ENCODE assay signal across 20 cellular contexts in genomic region chr17:36034127-36034526, GRCh38. TPM values are rescaled to one million over a fixed set of nuclear protein-coding genes. Genes with fewer than 3 reads are reported as not detected.
DNase-seq lines count a peak whose midpoint lies in the region; ATAC-seq, FAIRE-seq and TF ChIP-seq lines count a peak whose summit lies in the region.
"Had no signal": no experiment of that assay in that cellular context is flagged by ENCODE, and none has a peak within 500 bp of the region (broad histone marks: within the 10 kb centered on the region; RNA-seq: fewer than 3 reads in every experiment).

No MANE protein-coding gene starts in this region.

- TF ChIP-seq EP300 in GM12878 (IDR thresholded peaks at IDR 0.05; ENCODE audit: borderline replicate concordance in 1 of 2, control insufficient read depth in 1 of 2, low read depth in 2 of 2, low read length in 2 of 2), result peak; percentile 87 to 96

- no peaks in the 10 kb centered on the region for H4K20me1 ChIP-seq in GM12878 (ENCODE audit: control insufficient read depth, insufficient read depth)

- in situ Hi-C loops in GM12878 (cut with MboI), result no loop called here

- SMC1A ChIA-PET in GM12878 (lab: Charles Lee; ENCODE audit: uncharacterized antibody, unreplicated experiment), result interaction anchor here (1.1 to 2.3 kb wide), 6 partner anchors 23 to 115 kb away, joined by 3 to 18 read pairs (median 7); partner anchors contain the start of gene CCL3

- H3K27me3 Mint-ChIP-seq in CD14-positive monocyte (ENCODE audit: low read depth in 3 of 3), result peaks cover 0 to 2% (median 2%) of the 10 kb centered on the region in 3 donors

- no peak for TF ChIP-seq RAD21 in GM12878 (IDR thresholded peaks at IDR 0.05; ENCODE audit: insufficient read depth, low read depth, low read length)

- H3K27me3 ChIP-seq in GM12878 (replicated peaks in 1 of 2; ENCODE audit: control insufficient read depth in 2 of 2, insufficient read depth in 2 of 2, low read length in 1 of 2), result no peaks in the 10 kb centered on the region
- H3K27me3 ChIP-seq: colonic mucosa had no signal

- no peaks in the 10 kb centered on the region for H3K79me2 ChIP-seq in GM12878 (ENCODE audit: control insufficient read depth, insufficient read depth, low read length)

- H3K36me3 ChIP-seq in GM12878 (ENCODE audit: control insufficient read depth in 2 of 2, insufficient read depth in 2 of 2, low read length in 1 of 2), result no peaks in the 10 kb centered on the region
- H3K36me3 ChIP-seq: colonic mucosa, left ventricle myocardium inferior had no signal

- H3K4me2 ChIP-seq in GM12878 (ENCODE audit: control insufficient read depth, insufficient read depth), result no peak overlapping the region

- TF ChIP-seq POLR2A in GM12878 (IDR thresholded peaks at IDR 0.05; ENCODE audit: low read depth, low read length), result no peak

- peaks cover 5% of the 10 kb centered on the region; the same call in 1 of the 2 replicates for H3K4me1 ChIP-seq in GM12878 (ENCODE audit: control insufficient read depth, insufficient read depth, low read length)
- H3K4me1 ChIP-seq: colonic mucosa, left ventricle myocardium inferior had no signal

- H3K9me3 ChIP-seq in GM12878 (replicated peaks; ENCODE audit: control insufficient read depth, insufficient read depth, low read length), result no peaks in the 10 kb centered on the region; the same call in 2 of the 3 replicates
- H3K9me3 ChIP-seq: colonic mucosa, left ventricle myocardium inferior had no signal

- no peak overlapping the region for H3K4me3 ChIP-seq in GM12878
- H3K4me3 ChIP-seq: colonic mucosa, left ventricle myocardium inferior had no signal

- RAD21 ChIA-PET in GM12878 (lab: Charles Lee; ENCODE audit: unreplicated experiment), result interaction anchor here (1.2 to 1.5 kb wide), 3 partner anchors 36 to 65 kb away, joined by 3 to 6 read pairs (median 3); no protein-coding TSS in a partner anchor

- H3K4me3 Mint-ChIP-seq in CD14-positive monocyte, result peak overlapping the region in 1 of 2 donors; percentile 49
- H3K4me3 Mint-ChIP-seq: activated naive CD4-positive, alpha-beta T cell treated with anti-CD3 and anti-CD28 coated beads, Interleukin-2, amount 10 ng/mL, durations not matched to agents 7 days and 5 days; H9; stimulated activated effector memory CD8-positive, alpha-beta T cell treated with anti-CD3 and anti-CD28 coated beads, Interleukin-12 subunit alpha, Interleukin-12 subunit beta, amount 100 ng/mL, for 72 hours; T-helper 17 cell; type B pancreatic cell had no signal

- POLR2A ChIA-PET in GM12878 (lab: Charles Lee), result interaction anchor here (1.1 to 1.7 kb wide), 2 partner anchors 11 to 38 kb away, joined by 3 to 4 read pairs; no protein-coding TSS in a partner anchor

- peak; percentile 94 for ATAC-seq in GM12878
- ATAC-seq: stimulated activated effector memory CD8-positive, alpha-beta T cell treated with anti-CD3 and anti-CD28 coated beads, Interleukin-12 subunit alpha, Interleukin-12 subunit beta, amount 100 ng/mL, for 72 hours; T-helper 17 cell had no signal

- WGBS in GM12878 (ENCODE audit: insufficient coverage, insufficient replicate concordance, low lambda C conversion rate, missing lambda C conversion rate), result 0% methylated on average over 3 of the region's 3 CpGs

- TF ChIP-seq CTCF in CD14-positive monocyte (IDR thresholded peaks at IDR 0.05) (no peak), GM12878 (IDR thresholded peaks at IDR 0.05 in 2 of 3, conservative IDR thresholded peaks at IDR 0.05 in 1 of 3; ENCODE audit: control insufficient read depth in 2 of 3, extremely low read depth in 1 of 3, insufficient read depth in 1 of 3, low read depth in 3 of 3, low read length in 3 of 3) (no peak)

- H3K4me1 Mint-ChIP-seq in CD14-positive monocyte, result peaks cover 48% of the 10 kb centered on the region
- H3K4me1 Mint-ChIP-seq: activated naive CD4-positive, alpha-beta T cell treated with anti-CD3 and anti-CD28 coated beads, Interleukin-2, amount 10 ng/mL, durations not matched to agents 7 days and 5 days; stimulated activated effector memory CD8-positive, alpha-beta T cell treated with anti-CD3 and anti-CD28 coated beads, Interleukin-12 subunit alpha, Interleukin-12 subunit beta, amount 100 ng/mL, for 72 hours had no signal

- BruUV-seq in GM12878 (replicated peaks; lab: Mats Ljungman, UMichigan), result no TSS peak

- H3K36me3 Mint-ChIP-seq in CD14-positive monocyte, result no peaks in the 10 kb centered on the region
- H3K36me3 Mint-ChIP-seq: activated naive CD4-positive, alpha-beta T cell treated with anti-CD3 and anti-CD28 coated beads, Interleukin-2, amount 10 ng/mL, durations not matched to agents 7 days and 5 days; type B pancreatic cell had no signal

- FAIRE-seq in GM12878 (lab: Jason Lieb, UNC) (no peak), HTR-8/SVneo (lab: Jason Lieb, UNC) (no peak)
- FAIRE-seq: frontal cortex, small intestine had no signal

- peak overlapping the region in 6 of 7 donors; percentile 7 to 47 (median 17) for H3K27ac Mint-ChIP-seq in CD14-positive monocyte
- H3K27ac Mint-ChIP-seq: activated naive CD4-positive, alpha-beta T cell treated with anti-CD3 and anti-CD28 coated beads, Interleukin-2, amount 10 ng/mL, durations not matched to agents 7 days and 5 days; H9; stimulated activated effector memory CD8-positive, alpha-beta T cell treated with anti-CD3 and anti-CD28 coated beads, Interleukin-12 subunit alpha, Interleukin-12 subunit beta, amount 100 ng/mL, for 72 hours; T-helper 17 cell; type B pancreatic cell had no signal

- intact Hi-C loops in CD14-positive monocyte (cut with micrococcal nuclease), result loop anchor here in 1 of 2 donors (5.0 kb wide), 1 partner anchor 98 kb away; no protein-coding TSS in a partner anchor
- intact Hi-C loops in GM12878 (cut with micrococcal nuclease; ENCODE audit: unreplicated experiment), result no loop called here

- H2AFZ ChIP-seq in GM12878 (ENCODE audit: control insufficient read depth, low read depth, low read length), result no peak overlapping the region

- peaks cover 0 to 3% (median 0%) of the 10 kb centered on the region in 7 donors for H3K9me3 Mint-ChIP-seq in CD14-positive monocyte
- H3K9me3 Mint-ChIP-seq: activated naive CD4-positive, alpha-beta T cell treated with anti-CD3 and anti-CD28 coated beads, Interleukin-2, amount 10 ng/mL, durations not matched to agents 7 days and 5 days; H9; stimulated activated effector memory CD8-positive, alpha-beta T cell treated with anti-CD3 and anti-CD28 coated beads, Interleukin-12 subunit alpha, Interleukin-12 subunit beta, amount 100 ng/mL, for 72 hours; type B pancreatic cell had no signal

- H3K9ac ChIP-seq in GM12878 (ENCODE audit: control insufficient read depth, insufficient read depth, low read length), result no peak overlapping the region

- DNase-seq in CD14-positive monocyte (ENCODE audit: low spot score) (no peak), NAMALWA (ENCODE audit: low spot score) (peak; percentile 15), GM12878 (ENCODE audit: low read depth, low spot score) (peak; percentile 62), HTR-8/SVneo (ENCODE audit: insufficient read length, low spot score) (no peak), A172 (ENCODE audit: low spot score) (no peak), substantia nigra (lab: John Stamatoyannopoulos, UW) (no peak)
- DNase-seq: activated CD4-positive, alpha-beta T cell treated with anti-CD3 and anti-CD28 coated beads for 4 hours; activated CD8-positive, alpha-beta memory T cell treated with anti-CD3 and anti-CD28 coated beads, Interleukin-2, amount 50 U/mL, for 48 hours; activated naive CD4-positive, alpha-beta T cell treated with anti-CD3 and anti-CD28 coated beads, Interleukin-2, amount 10 ng/mL, durations not matched to agents 7 days and 5 days; colonic mucosa; EL; H9; left ventricle myocardium inferior; NCI-H1417; posterior cingulate gyrus; small intestine; T-helper 17 cell had no signal

- CTCF ChIA-PET in GM12878 (lab: Yijun Ruan, JAX), result interaction anchor here (0.6 to 3.1 kb wide), 7 partner anchors 38 to 115 kb away, joined by 3 to 13 read pairs (median 7); no protein-coding TSS in a partner anchor

- no peak overlapping the region for H3K27ac ChIP-seq in GM12878 (ENCODE audit: control insufficient read depth, insufficient read depth)
- H3K27ac ChIP-seq in substantia nigra (ENCODE audit: low read depth, low read length, poor library complexity, severe bottlenecking), result no peak overlapping the region
- H3K27ac ChIP-seq: colonic mucosa, left ventricle myocardium inferior had no signal

RNA-seq across cellular contexts. Expression of gene CCL23, which starts 16.4 kb away (rescaled TPM):
- under 1 TPM in 1 of 2 donors, not detected in 1; 0.89 TPM for polyA plus RNA-seq in CD14-positive monocyte
- total RNA-seq in GM12878 (2013; cell fraction: nucleolus; rRNA removed), result not detected in 2 replicates
- total RNA-seq in GM12878 (2014; rRNA removed), result 0.22 and 0.40 TPM in 2 replicates
- not detected in 2 replicates for total RNA-seq in GM12878 (2014; rRNA removed; fragmentation: Illumina TruSeq; extraction: Trizol)
- total RNA-seq in GM12878 (2021), result not detected in 2 replicates
- polyA plus RNA-seq in GM12878 (2011; ENCODE audit: low read depth), result not detected
- polyA plus RNA-seq in GM12878 (2011; rRNA removed), result 0.62 and 1.0 TPM in 2 replicates
- polyA plus RNA-seq in GM12878 (2011; cell fraction: cytosol; rRNA removed), result 1.0 and 2.2 TPM in 2 replicates
- 0.58 TPM in 1 of 2 replicates, not detected in the other for polyA plus RNA-seq in GM12878 (2011; cell fraction: nucleus; rRNA removed)
- not detected in 2 replicates for polyA plus RNA-seq in GM12878 (2012)
- 0.15 TPM in 1 of 2 replicates, not detected in the other for polyA plus RNA-seq in GM12878 (2014; fragmentation: Illumina TruSeq; extraction: Trizol)
- polyA plus RNA-seq in GM12878 (2014; fragmentation: Nextera tagmentation; extraction: Ambion mirVana), result under 1 TPM in 1 of 2 experiments, not detected in 1; 0.42 TPM
- 0.18 TPM in 1 of 2 replicates, not detected in the other for polyA plus RNA-seq in GM12878 (2014; rRNA removed)
- polyA plus RNA-seq in GM12878 (2016; fragmentation: Nextera tagmentation; extraction: Ambion mirVana), result not detected
- 0.80 TPM in 1 of 2 replicates, not detected in the other for polyA minus RNA-seq in GM12878 (2011; rRNA and poly(A)+ RNA removed)
- polyA minus RNA-seq in GM12878 (2011; cell fraction: cytosol; rRNA and poly(A)+ RNA removed), result not detected in 2 replicates
- not detected in 2 replicates for polyA minus RNA-seq in GM12878 (2011; cell fraction: nucleus; rRNA and poly(A)+ RNA removed)
- total RNA-seq in A172 (2014; rRNA removed; shearing (Covaris generic)), result not detected in 2 replicates
- total RNA-seq: frontal cortex, H9, left ventricle myocardium inferior, T-helper 17 cell had no signal

RNA-seq across cellular contexts. Expression of gene CCL18, which starts 29.9 kb away (rescaled TPM):
- polyA plus RNA-seq in CD14-positive monocyte (not detected), GM12878 (2011; rRNA removed) (0.26 TPM in 1 of 2 replicates, not detected in the other), GM12878 (2014; fragmentation: Illumina TruSeq; extraction: Trizol) (not detected in 2 replicates), GM12878 (2014; fragmentation: Nextera tagmentation; extraction: Ambion mirVana) (not detected), GM12878 (2014; rRNA removed) (not detected in 2 replicates), GM12878 (2016; fragmentation: Nextera tagmentation; extraction: Ambion mirVana) (not detected)
- total RNA-seq in GM12878 (2013; cell fraction: nucleolus; rRNA removed), result not detected in 2 replicates
- total RNA-seq in GM12878 (2014; rRNA removed) (not detected in 2 replicates), GM12878 (2014; rRNA removed; fragmentation: Illumina TruSeq; extraction: Trizol) (not detected in 2 replicates), GM12878 (2021) (not detected in 2 replicates)
- not detected for polyA plus RNA-seq in GM12878 (2011; ENCODE audit: low read depth)
- polyA plus RNA-seq in GM12878 (2011; cell fraction: cytosol; rRNA removed), result 0.27 TPM in 2 replicates
- polyA plus RNA-seq in GM12878 (2011; cell fraction: nucleus; rRNA removed), result not detected in 2 replicates
- not detected in 2 replicates for polyA plus RNA-seq in GM12878 (2012)
- 0.36 and 0.37 TPM in 2 replicates for polyA minus RNA-seq in GM12878 (2011; rRNA and poly(A)+ RNA removed)
- not detected in 2 replicates for polyA minus RNA-seq in GM12878 (2011; cell fraction: cytosol; rRNA and poly(A)+ RNA removed)
- not detected in 2 replicates for polyA minus RNA-seq in GM12878 (2011; cell fraction: nucleus; rRNA and poly(A)+ RNA removed)
- total RNA-seq in A172 (2014; rRNA removed; shearing (Covaris generic)), result not detected in 2 replicates
- total RNA-seq: frontal cortex, H9, T-helper 17 cell had no signal

RNA-seq across cellular contexts. Expression of gene CCL15, which starts 32.8 kb away (rescaled TPM):
- polyA plus RNA-seq in CD14-positive monocyte (not detected), GM12878 (2011; rRNA removed) (not detected in 2 replicates), GM12878 (2014; fragmentation: Illumina TruSeq; extraction: Trizol) (0.12 TPM in 1 of 2 replicates, not detected in the other), GM12878 (2014; fragmentation: Nextera tagmentation; extraction: Ambion mirVana) (not detected), GM12878 (2014; rRNA removed) (not detected in 2 replicates), GM12878 (2016; fragmentation: Nextera tagmentation; extraction: Ambion mirVana) (not detected)
- total RNA-seq in GM12878 (2013; cell fraction: nucleolus; rRNA removed), result not detected in 2 replicates
- total RNA-seq in GM12878 (2014; rRNA removed) (not detected in 2 replicates), GM12878 (2014; rRNA removed; fragmentation: Illumina TruSeq; extraction: Trizol) (not detected in 2 replicates), GM12878 (2021) (not detected in 2 replicates)
- polyA plus RNA-seq in GM12878 (2011; ENCODE audit: low read depth), result not detected
- polyA plus RNA-seq in GM12878 (2011; cell fraction: cytosol; rRNA removed), result not detected in 2 replicates
- not detected in 2 replicates for polyA plus RNA-seq in GM12878 (2011; cell fraction: nucleus; rRNA removed)
- not detected in 2 replicates for polyA plus RNA-seq in GM12878 (2012)
- polyA minus RNA-seq in GM12878 (2011; rRNA and poly(A)+ RNA removed), result not detected in 2 replicates
- not detected in 2 replicates for polyA minus RNA-seq in GM12878 (2011; cell fraction: cytosol; rRNA and poly(A)+ RNA removed)
- polyA minus RNA-seq in GM12878 (2011; cell fraction: nucleus; rRNA and poly(A)+ RNA removed), result not detected in 2 replicates
- not detected in 2 replicates for total RNA-seq in A172 (2014; rRNA removed; shearing (Covaris generic))
- total RNA-seq: frontal cortex, H9, left ventricle myocardium inferior, T-helper 17 cell had no signal

RNA-seq across cellular contexts. Expression of gene CCL14, which starts 47.6 kb away (rescaled TPM):
- polyA plus RNA-seq in CD14-positive monocyte, result not detected
- not detected in 2 replicates for total RNA-seq in GM12878 (2013; cell fraction: nucleolus; rRNA removed)
- total RNA-seq in GM12878 (2014; rRNA removed), result not detected in 2 replicates
- total RNA-seq in GM12878 (2014; rRNA removed; fragmentation: Illumina TruSeq; extraction: Trizol), result not detected in 2 replicates
- not detected in 2 replicates for total RNA-seq in GM12878 (2021)
- polyA plus RNA-seq in GM12878 (2011; ENCODE audit: low read depth), result not detected
- polyA plus RNA-seq in GM12878 (2011; rRNA removed), result not detected in 2 replicates
- polyA plus RNA-seq in GM12878 (2011; cell fraction: cytosol; rRNA removed), result not detected in 2 replicates
- not detected in 2 replicates for polyA plus RNA-seq in GM12878 (2011; cell fraction: nucleus; rRNA removed)
- not detected in 2 replicates for polyA plus RNA-seq in GM12878 (2012)
- not detected in 2 replicates for polyA plus RNA-seq in GM12878 (2014; fragmentation: Illumina TruSeq; extraction: Trizol)
- not detected for polyA plus RNA-seq in GM12878 (2014; fragmentation: Nextera tagmentation; extraction: Ambion mirVana)
- polyA plus RNA-seq in GM12878 (2014; rRNA removed), result not detected in 2 replicates
- polyA plus RNA-seq in GM12878 (2016; fragmentation: Nextera tagmentation; extraction: Ambion mirVana), result not detected
- polyA minus RNA-seq in GM12878 (2011; rRNA and poly(A)+ RNA removed), result not detected in 2 replicates
- polyA minus RNA-seq in GM12878 (2011; cell fraction: cytosol; rRNA and poly(A)+ RNA removed), result not detected in 2 replicates
- not detected in 2 replicates for polyA minus RNA-seq in GM12878 (2011; cell fraction: nucleus; rRNA and poly(A)+ RNA removed)
- total RNA-seq in A172 (2014; rRNA removed; shearing (Covaris generic)), result not detected in 2 replicates
- total RNA-seq: frontal cortex, H9, T-helper 17 cell had no signal

RNA-seq across cellular contexts. Expression of gene CCL16, which starts 52.8 kb away (rescaled TPM):
- polyA plus RNA-seq in CD14-positive monocyte (not detected), GM12878 (2011; rRNA removed) (not detected in 2 replicates), GM12878 (2014; fragmentation: Illumina TruSeq; extraction: Trizol) (not detected in 2 replicates), GM12878 (2014; fragmentation: Nextera tagmentation; extraction: Ambion mirVana) (not detected), GM12878 (2014; rRNA removed) (not detected in 2 replicates), GM12878 (2016; fragmentation: Nextera tagmentation; extraction: Ambion mirVana) (not detected)
- not detected in 2 replicates for total RNA-seq in GM12878 (2013; cell fraction: nucleolus; rRNA removed)
- total RNA-seq in GM12878 (2014; rRNA removed) (not detected in 2 replicates), GM12878 (2014; rRNA removed; fragmentation: Illumina TruSeq; extraction: Trizol) (not detected in 2 replicates), GM12878 (2021) (not detected in 2 replicates)
- not detected for polyA plus RNA-seq in GM12878 (2011; ENCODE audit: low read depth)
- polyA plus RNA-seq in GM12878 (2011; cell fraction: cytosol; rRNA removed), result not detected in 2 replicates
- not detected in 2 replicates for polyA plus RNA-seq in GM12878 (2011; cell fraction: nucleus; rRNA removed)
- polyA plus RNA-seq in GM12878 (2012), result not detected in 2 replicates
- not detected in 2 replicates for polyA minus RNA-seq in GM12878 (2011; rRNA and poly(A)+ RNA removed)
- polyA minus RNA-seq in GM12878 (2011; cell fraction: cytosol; rRNA and poly(A)+ RNA removed), result not detected in 2 replicates
- not detected in 2 replicates for polyA minus RNA-seq in GM12878 (2011; cell fraction: nucleus; rRNA and poly(A)+ RNA removed)
- not detected in 2 replicates for total RNA-seq in A172 (2014; rRNA removed; shearing (Covaris generic))
- total RNA-seq: colonic mucosa, frontal cortex, H9, left ventricle myocardium inferior, T-helper 17 cell had no signal

Comparison
In these comparisons a context has a peak if more than half of its experiments do, and no peak if none do; other contexts are left out.
1. DNase-seq: peak in NAMALWA (single experiment) and GM12878 (single experiment); none in CD14-positive monocyte (single experiment), HTR-8/SVneo (single experiment), A172 (single experiment) and substantia nigra (0 of 49).